In the genomic region with DNA sequence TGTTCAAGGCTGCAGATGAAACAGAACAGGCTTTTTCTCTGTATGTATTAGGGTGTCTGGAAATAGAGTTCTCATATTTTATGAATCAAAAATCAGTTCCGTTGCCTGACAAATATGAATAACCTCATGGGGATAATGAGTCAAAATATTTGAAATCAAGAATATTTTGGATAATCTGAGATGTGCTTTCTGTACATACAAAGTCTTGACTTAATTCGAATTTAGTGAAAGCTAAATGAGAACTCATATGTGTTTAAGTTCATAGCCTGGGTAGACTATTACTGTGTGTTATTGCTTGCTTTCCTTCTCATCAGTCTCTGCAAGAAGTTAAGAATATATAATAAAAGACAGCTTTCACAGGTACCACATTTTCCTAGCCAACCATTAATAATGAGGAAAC, we compare ENCODE assay signal across 27 cellular contexts.
"Had no signal": no experiment of that assay in that cellular context is flagged by ENCODE, and none has a peak within 500 bp of the region (broad histone marks: within the 10 kb centered on the region; RNA-seq: fewer than 3 reads in every experiment).

No MANE protein-coding gene starts in this region.

- H3K27ac Mint-ChIP-seq: natural killer cell; nephron; neural progenitor cell; progenitor cell of endocrine pancreas; stimulated activated effector memory CD8-positive, alpha-beta T cell treated with anti-CD3 and anti-CD28 coated beads, Interleukin-12 subunit alpha, Interleukin-12 subunit beta, amount 100 ng/mL, for 72 hours; stimulated activated naive B cell treated with anti-CD40 and anti-IgM and Interleukin-4, amounts not matched to agents 10 μg/mL and 1 μg/mL and 100 μg/mL, for 72 hours; stimulated activated naive CD8-positive, alpha-beta T cell treated with anti-CD3 and anti-CD28 coated beads, Interleukin-15, Interleukin-2, amounts not matched to agents 100 ng/mL and 50 ng/mL, for 24 hours; type B pancreatic cell had no signal

- H3K36me3 ChIP-seq: neural progenitor cell, ovary, right lobe of liver, sigmoid colon, stomach, thoracic aorta, tibial artery, transverse colon, upper lobe of right lung, uterus had no signal

- H3K27me3 ChIP-seq: neural progenitor cell, ovary, right lobe of liver, sigmoid colon, stomach, tibial artery, transverse colon, upper lobe of right lung, uterus had no signal

- H3K4me3 ChIP-seq: neural progenitor cell, ovary, psoas muscle, right lobe of liver, sigmoid colon, stomach, thoracic aorta, tibial artery, transverse colon, upper lobe of right lung, uterus had no signal

- FAIRE-seq: small intestine had no signal

- H3K79me2 ChIP-seq: parathyroid adenoma had no signal

- H3K4me1 Mint-ChIP-seq: natural killer cell; nephron; neural progenitor cell; stimulated activated effector memory CD8-positive, alpha-beta T cell treated with anti-CD3 and anti-CD28 coated beads, Interleukin-12 subunit alpha, Interleukin-12 subunit beta, amount 100 ng/mL, for 72 hours; stimulated activated naive B cell treated with anti-CD40 and anti-IgM and Interleukin-4, amounts not matched to agents 10 μg/mL and 1 μg/mL and 100 μg/mL, for 72 hours had no signal

- H3K36me3 Mint-ChIP-seq: natural killer cell; neural progenitor cell; stimulated activated effector memory CD8-positive, alpha-beta T cell treated with anti-CD3 and anti-CD28 coated beads, Interleukin-12 subunit alpha, Interleukin-12 subunit beta, amount 100 ng/mL, for 72 hours; stimulated activated naive B cell treated with anti-CD40 and anti-IgM and Interleukin-4, amounts not matched to agents 10 μg/mL and 1 μg/mL and 100 μg/mL, for 72 hours; type B pancreatic cell had no signal

- H3K9me3 Mint-ChIP-seq: nephron; stimulated activated naive B cell treated with anti-CD40 and anti-IgM and Interleukin-4, amounts not matched to agents 10 μg/mL and 1 μg/mL and 100 μg/mL, for 72 hours had no signal

- H2AFZ ChIP-seq: neural progenitor cell, parathyroid adenoma had no signal

- H3K4me1 ChIP-seq: neural progenitor cell, parathyroid adenoma, psoas muscle, right lobe of liver, sigmoid colon, stomach, transverse colon, upper lobe of right lung, uterus had no signal

- DNase-seq: natural killer cell; occipital lobe; posterior cingulate gyrus; psoas muscle; right lobe of liver; small intestine; stimulated activated CD4-positive, alpha-beta T cell treated with anti-CD3 and anti-CD28 coated beads, Interleukin-15, amount 100 ng/mL, for 24 hours; stimulated activated CD4-positive, alpha-beta T cell treated with anti-CD3 and anti-CD28 coated beads, Interleukin-2, amount 100 ng/mL, for 24 hours; stimulated activated CD4-positive, alpha-beta T cell treated with anti-CD3 and anti-CD28 coated beads, Interleukin-2, amount 100 ng/mL, for 48 hours; stimulated activated CD4-positive, alpha-beta T cell treated with anti-CD3 and anti-CD28 coated beads, Interleukin-4, amount 100 ng/mL, for 24 hours; stimulated activated naive B cell treated with anti-CD40 and anti-IgM and Interleukin-4, amounts not matched to agents 10 μg/mL and 1 μg/mL and 100 μg/mL, for 72 hours; stimulated activated naive CD4-positive, alpha-beta T cell treated with Interleukin-2 at 50 U/mL for 16 hours; stomach; tibial artery; transverse colon; upper lobe of right lung; uterus had no signal

- H3K9ac ChIP-seq: neural progenitor cell, parathyroid adenoma had no signal

- H3K4me2 ChIP-seq: neural progenitor cell had no signal

- H3K27me3 Mint-ChIP-seq: progenitor cell of endocrine pancreas; stimulated activated naive B cell treated with anti-CD40 and anti-IgM and Interleukin-4, amounts not matched to agents 10 μg/mL and 1 μg/mL and 100 μg/mL, for 72 hours; stimulated activated naive CD8-positive, alpha-beta T cell treated with anti-CD3 and anti-CD28 coated beads, Interleukin-15, Interleukin-2, amounts not matched to agents 100 ng/mL and 50 ng/mL, for 24 hours; type B pancreatic cell had no signal

- H3K4me3 Mint-ChIP-seq: natural killer cell; nephron; neural progenitor cell; stimulated activated effector memory CD8-positive, alpha-beta T cell treated with anti-CD3 and anti-CD28 coated beads, Interleukin-12 subunit alpha, Interleukin-12 subunit beta, amount 100 ng/mL, for 72 hours; stimulated activated naive B cell treated with anti-CD40 and anti-IgM and Interleukin-4, amounts not matched to agents 10 μg/mL and 1 μg/mL and 100 μg/mL, for 72 hours; stimulated activated naive CD8-positive, alpha-beta T cell treated with anti-CD3 and anti-CD28 coated beads, Interleukin-15, Interleukin-2, amounts not matched to agents 100 ng/mL and 50 ng/mL, for 24 hours; type B pancreatic cell had no signal

- H3K9me3 ChIP-seq: ovary, right lobe of liver, sigmoid colon, thoracic aorta, tibial artery, upper lobe of right lung, uterus had no signal

- H3K27ac ChIP-seq: neural progenitor cell, ovary, parathyroid adenoma, psoas muscle, right lobe of liver, sigmoid colon, stomach, tibial artery, transverse colon, upper lobe of right lung, uterus had no signal
